In genomic region chr2:47534179-47534919, GRCh38 we compare ENCODE assay signal across 10 cellular contexts.
DNase-seq lines count a peak whose midpoint lies in the region; ATAC-seq and TF ChIP-seq lines count a peak whose summit lies in the region.
"Had no signal": no experiment of that assay in that cellular context is flagged by ENCODE, and none has a peak within 500 bp of the region (broad histone marks: within the 10 kb centered on the region; RNA-seq: fewer than 3 reads in every experiment).

No MANE protein-coding gene starts in this region.

- H3K4me3 ChIP-seq in ACC112 (ENCODE audit: low read depth, low read length) (peak overlapping the region; percentile 3; the same call in 1 of the 2 replicates), foreskin fibroblast (ENCODE audit: low read depth in 1 of 2, low read length in 2 of 2) (no peak overlapping the region)
- H3K4me3 ChIP-seq: GM12878, right lobe of liver had no signal

- peaks cover 33% of the 10 kb centered on the region for H3K4me1 ChIP-seq in ACC112 (ENCODE audit: control insufficient read depth, insufficient read depth, low read length, unreplicated experiment)
- H3K4me1 ChIP-seq: right lobe of liver had no signal

- no peaks in the 10 kb centered on the region for H3K79me2 ChIP-seq in ACC112 (ENCODE audit: control insufficient read depth, insufficient read depth, low read length, unreplicated experiment)

- H3K27me3 ChIP-seq in ACC112 (ENCODE audit: insufficient read depth, low read length), result no peaks in the 10 kb centered on the region
- H3K27me3 ChIP-seq: right lobe of liver had no signal

- TF ChIP-seq CTCF in foreskin fibroblast (IDR thresholded peaks at IDR 0.05; ENCODE audit: low read depth, low read length) (no peak), GM20000 (IDR thresholded peaks at IDR 0.05; ENCODE audit: extremely low read depth, missing control alignments) (no peak)

- peak overlapping the region; percentile 74 for H2AFZ ChIP-seq in ACC112 (ENCODE audit: low read length, unreplicated experiment)

- ATAC-seq in HG02938 (IDR thresholded peaks at IDR 0.05; ENCODE audit: unreplicated experiment) (no peak), GM18861 (IDR thresholded peaks at IDR 0.05; ENCODE audit: unreplicated experiment) (no peak), HG03460 (IDR thresholded peaks at IDR 0.05; ENCODE audit: unreplicated experiment) (no peak)
- ATAC-seq: GM12878 had no signal

- H3K36me3 ChIP-seq in ACC112 (ENCODE audit: insufficient read depth, low read length), result no peaks in the 10 kb centered on the region
- H3K36me3 ChIP-seq: right lobe of liver had no signal

- H3K27ac ChIP-seq in ACC112 (ENCODE audit: low read depth, low read length), result peak overlapping the region; percentile 48; the same call in 1 of the 2 replicates
- H3K27ac ChIP-seq: right lobe of liver had no signal

- peak; percentile 18 for DNase-seq in GOT3 (lab: John Stamatoyannopoulos, UW)
- peak; percentile 94 for DNase-seq in RKO (ENCODE audit: low spot score)
- DNase-seq in foreskin fibroblast, result peak; percentile 94
- no peak for DNase-seq in GM20000 (ENCODE audit: low spot score)
- DNase-seq: right lobe of liver had no signal
